Comparison of ENCODE assay signal across 19 cellular contexts in genomic region chr2:23208339-23208738, GRCh38.
"Had no signal": no experiment of that assay in that cellular context is flagged by ENCODE, and none has a peak within 500 bp of the region (broad histone marks: within the 10 kb centered on the region; RNA-seq: fewer than 3 reads in every experiment).

No MANE protein-coding gene starts in this region.

- H3K27ac Mint-ChIP-seq: activated CD4-positive, alpha-beta memory T cell treated with anti-CD3 and anti-CD28 coated beads for 36 hours; activated naive CD8-positive, alpha-beta T cell; activated T-helper 1 cell treated with anti-CD3 and anti-CD28 coated beads, Interleukin-12 subunit alpha, Interleukin-12 subunit beta, Interleukin-2, Interleukin-4 antibody, amounts not matched to agents 30 ng/mL and 10 ng/mL and 1 ng/mL, durations not matched to agents 14 hours and 24 hours and 36 hours; dendritic cell treated with granulocyte-macrophage colony-stimulating factor and Interleukin-4, amounts not matched to agents 40 ng/mL and 50 ng/mL, for 4 days; T-helper 2 cell treated with Interferon-gamma antibody and Interleukin-4, amounts not matched to agents 5 μg/mL and 100 μg/mL, for 36 hours had no signal

- H3K27ac ChIP-seq: thyroid gland, uterus had no signal

- DNase-seq: activated CD4-positive, alpha-beta memory T cell treated with anti-CD3 and anti-CD28 coated beads for 36 hours; activated gamma-delta T cell treated with Interleukin-2 at 50 U/mL for 16 hours; activated T-cell treated with anti-CD3 and anti-CD28 coated beads for 4 hours; effector CD8-positive, alpha-beta T cell; mammary epithelial cell; naive B cell; posterior cingulate gyrus; stimulated activated CD4-positive, alpha-beta T cell treated with anti-CD3 and anti-CD28 coated beads, Interleukin-12 subunit alpha, Interleukin-12 subunit beta, amount 100 ng/mL, for 4 hours; stimulated activated CD4-positive, alpha-beta T cell treated with anti-CD3 and anti-CD28 coated beads, Interleukin-1b, Interleukin-23, amount 100 ng/mL, for 48 hours; stimulated activated CD8-positive, alpha-beta memory T cell treated with anti-CD3 and anti-CD28 coated beads, Interleukin-4, amount 100 ng/mL, for 48 hours; stimulated activated naive CD4-positive, alpha-beta T cell; thyroid gland; uterus had no signal

- H3K4me3 Mint-ChIP-seq: activated CD4-positive, alpha-beta memory T cell treated with anti-CD3 and anti-CD28 coated beads for 36 hours; activated naive CD8-positive, alpha-beta T cell; activated T-helper 1 cell treated with anti-CD3 and anti-CD28 coated beads, Interleukin-12 subunit alpha, Interleukin-12 subunit beta, Interleukin-2, Interleukin-4 antibody, amounts not matched to agents 30 ng/mL and 10 ng/mL and 1 ng/mL, durations not matched to agents 14 hours and 24 hours and 36 hours; dendritic cell treated with granulocyte-macrophage colony-stimulating factor and Interleukin-4, amounts not matched to agents 40 ng/mL and 50 ng/mL, for 4 days; naive B cell; T-helper 2 cell treated with Interferon-gamma antibody and Interleukin-4, amounts not matched to agents 5 μg/mL and 100 μg/mL, for 36 hours had no signal

- H3K27me3 ChIP-seq: thyroid gland, uterus had no signal

- H3K4me1 ChIP-seq: thyroid gland, uterus had no signal

- H3K36me3 ChIP-seq: thyroid gland, uterus had no signal

- H3K36me3 Mint-ChIP-seq: activated CD4-positive, alpha-beta memory T cell treated with anti-CD3 and anti-CD28 coated beads for 36 hours; activated naive CD8-positive, alpha-beta T cell; naive B cell had no signal

- H3K9me3 ChIP-seq: thyroid gland, uterus had no signal

- H3K9me3 Mint-ChIP-seq: activated T-helper 1 cell treated with anti-CD3 and anti-CD28 coated beads, Interleukin-12 subunit alpha, Interleukin-12 subunit beta, Interleukin-2, Interleukin-4 antibody, amounts not matched to agents 30 ng/mL and 10 ng/mL and 1 ng/mL, durations not matched to agents 14 hours and 24 hours and 36 hours; dendritic cell treated with granulocyte-macrophage colony-stimulating factor and Interleukin-4, amounts not matched to agents 40 ng/mL and 50 ng/mL, for 4 days; T-helper 2 cell treated with Interferon-gamma antibody and Interleukin-4, amounts not matched to agents 5 μg/mL and 100 μg/mL, for 36 hours had no signal

- FAIRE-seq: bronchial epithelial cell, TTC549 had no signal

- H3K4me3 ChIP-seq: thyroid gland, uterus had no signal

- H3K27me3 Mint-ChIP-seq: dendritic cell treated with granulocyte-macrophage colony-stimulating factor and Interleukin-4, amounts not matched to agents 40 ng/mL and 50 ng/mL, for 4 days had no signal
